Comparison of ENCODE assay signal across 8 cellular contexts in the genomic region with DNA sequence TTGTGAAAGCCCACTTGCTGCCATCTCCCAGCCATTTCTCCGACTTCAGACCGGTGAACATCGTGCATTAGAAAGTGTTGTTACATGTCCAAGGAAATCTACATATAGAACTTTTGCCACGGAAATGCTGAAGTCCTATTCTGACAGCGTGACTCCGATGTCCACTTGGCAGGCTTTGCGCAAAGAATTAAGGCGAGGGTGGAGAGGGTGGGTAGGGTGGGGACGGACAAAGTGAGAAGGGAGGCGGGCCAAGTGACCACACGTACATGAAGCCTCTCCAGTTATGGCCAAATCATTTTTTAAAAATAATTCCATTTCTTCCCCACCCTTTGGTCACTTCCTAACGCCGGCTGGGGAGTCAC. TPM values are rescaled to one million over a fixed set of nuclear protein-coding genes. Genes with fewer than 3 reads are reported as not detected.
DNase-seq lines count a peak whose midpoint lies in the region; ATAC-seq and TF ChIP-seq lines count a peak whose summit lies in the region.

No MANE protein-coding gene starts in this region.

- H3K27ac ChIP-seq in AG04450 (ENCODE audit: low read depth, low read length) (no peak overlapping the region), HL-60 (replicated peaks) (no peak overlapping the region), mammary epithelial cell (ENCODE audit: insufficient read depth, low read depth, low read length) (no peak overlapping the region), mucosa of rectum (ENCODE audit: low read depth in 2 of 2, low read length in 2 of 2) (peak overlapping the region; percentile 66 to 78)

- peak overlapping the region; percentile 62 for H3K4me3 ChIP-seq in AG04450 (ENCODE audit: low read depth, low read length)
- peak overlapping the region; percentile 67 for H3K4me3 ChIP-seq in HL-60 (replicated peaks; ENCODE audit: insufficient read depth, low read length)
- peak overlapping the region; percentile 79 to 98 (median 86) for H3K4me3 ChIP-seq in mammary epithelial cell (replicated peaks in 1 of 3; ENCODE audit: insufficient read depth in 1 of 3, low read depth in 2 of 3, low read length in 3 of 3)
- H3K4me3 ChIP-seq in mucosa of rectum (ENCODE audit: low read length in 2 of 2): peak overlapping the region; percentile 77 to 83

- H2AFZ ChIP-seq in mammary epithelial cell (ENCODE audit: low read depth, low read length): peak overlapping the region; percentile 97

- CTCF ChIA-PET in AG04450 (lab: Charles Lee): interaction anchor here (0.8 to 4.7 kb wide), 7 partner anchors 9 to 197 kb away, joined by 3 to 85 read pairs (median 5); partner anchors contain the start of genes NDUFB6 and RIGI
- CTCF ChIA-PET in mammary epithelial cell (lab: Charles Lee; ENCODE audit: low non-redundant PET): no interaction called here

- H3K4me2 ChIP-seq in mammary epithelial cell (ENCODE audit: insufficient read depth, low read depth, low read length): peak overlapping the region; percentile 96

- H3K4me1 ChIP-seq in mammary epithelial cell (ENCODE audit: insufficient read depth, low read length) (peaks cover 14% of the 10 kb centered on the region), mucosa of rectum (ENCODE audit: control insufficient read depth in 2 of 2, insufficient read depth in 2 of 2, low read length in 2 of 2) (peaks cover 0 to 7% of the 10 kb centered on the region in 2 donors)

- TF ChIP-seq CTCF in AG04450 (IDR thresholded peaks at IDR 0.05; ENCODE audit: low read depth, low read length) (no peak), HL-60 (IDR thresholded peaks at IDR 0.05; ENCODE audit: insufficient read depth, low read length) (no peak), mammary epithelial cell (conservative IDR thresholded peaks at IDR 0.05 in 1 of 2, IDR thresholded peaks at IDR 0.05 in 1 of 2; ENCODE audit: extremely low read depth in 1 of 2, insufficient read depth in 1 of 2, low read depth in 1 of 2, low read length in 2 of 2) (no peak)

- BruUV-seq in mammary epithelial cell (replicated peaks; lab: Mats Ljungman, UMichigan): no TSS peak

- no peak overlapping the region for H3K9ac ChIP-seq in mammary epithelial cell (ENCODE audit: insufficient read depth, low read length)
- H3K9ac ChIP-seq in mucosa of rectum (ENCODE audit: low read depth in 1 of 2, low read length in 2 of 2): peak overlapping the region in 1 of 2 donors; percentile 75

- in situ Hi-C loops in mammary epithelial cell (cut with MboI; ENCODE audit: low sequenced_read_pairs in 2 of 2): loop anchor here (5.0 to 25.0 kb wide), 4 partner anchors 193 to 581 kb away; no protein-coding TSS in a partner anchor

- H3K9me3 ChIP-seq in AG04450 (ENCODE audit: control insufficient read depth, insufficient read depth, low read length) (no peaks in the 10 kb centered on the region; the same call in 1 of the 2 replicates), mammary epithelial cell (replicated peaks; ENCODE audit: insufficient read depth, low read length) (no peaks in the 10 kb centered on the region), mucosa of rectum (ENCODE audit: control insufficient read depth in 2 of 2, low read length in 2 of 2) (no peaks in the 10 kb centered on the region)

- no peak for DNase-seq in AG04450 (ENCODE audit: low read depth, low spot score)
- no peak for DNase-seq in HL-60 (ENCODE audit: low read depth in 1 of 2, low spot score in 1 of 2)
- peak; percentile 3 for DNase-seq in mammary epithelial cell
- no peak for DNase-seq in MV-4-11 (lab: John Stamatoyannopoulos, UW)
- DNase-seq in activated effector memory CD4-positive, alpha-beta T cell treated with anti-CD3 and anti-CD28 coated beads, Interleukin-2, amount 50 U/mL, for 16 hours: no peak
- DNase-seq in 8988T: no peak

- H3K79me2 ChIP-seq in mammary epithelial cell (ENCODE audit: insufficient read depth, low read length): peaks cover 39% of the 10 kb centered on the region

- no peaks in the 10 kb centered on the region for H3K27me3 ChIP-seq in AG04450 (ENCODE audit: control insufficient read depth, insufficient read depth, low read length)
- H3K27me3 ChIP-seq in HL-60 (ENCODE audit: insufficient read depth, poor library complexity, severe bottlenecking): no peaks in the 10 kb centered on the region
- H3K27me3 ChIP-seq in mammary epithelial cell (ENCODE audit: insufficient read depth, low read length): no peaks in the 10 kb centered on the region
- H3K27me3 ChIP-seq in mucosa of rectum (ENCODE audit: control insufficient read depth in 2 of 2, insufficient read depth in 2 of 2, low read length in 2 of 2): peaks cover 0 to 2% of the 10 kb centered on the region in 2 donors

- H3K36me3 ChIP-seq in mammary epithelial cell (ENCODE audit: insufficient read depth, low read length): peaks cover under 1% of the 10 kb centered on the region
- H3K36me3 ChIP-seq in mucosa of rectum (ENCODE audit: control insufficient read depth in 2 of 2, insufficient read depth in 2 of 2, low read length in 2 of 2): no peaks in the 10 kb centered on the region

- dilution Hi-C loops in mammary epithelial cell (cut with HindIII; ENCODE audit: low sequenced_read_pairs): loop anchor here (25.0 kb wide), 1 partner anchor 578 kb away; no protein-coding TSS in a partner anchor

- intact Hi-C loops in mammary epithelial cell (cut with micrococcal nuclease): loop anchor here (1.0 kb wide), 2 partner anchors 142 to 188 kb away; partner anchors contain the start of gene RIGI

- POLR2A ChIA-PET in AG04450 (lab: Yijun Ruan, JAX): interaction anchor here (0.7 to 2.3 kb wide), 9 partner anchors 10 to 641 kb away, joined by 3 to 13 read pairs (median 3); partner anchors contain the start of gene DNAJA1

- 6% methylated on average over 4 of the region's 13 CpGs for WGBS in mammary epithelial cell (ENCODE audit: low coverage, missing lambda C conversion rate)

- no peak for ATAC-seq in HG03095 (IDR thresholded peaks at IDR 0.05; ENCODE audit: unreplicated experiment)

- no peaks in the 10 kb centered on the region for H4K20me1 ChIP-seq in mammary epithelial cell (ENCODE audit: insufficient read depth, low read length)

RNA-seq across cellular contexts. Expression of gene ACO1, which starts 0.5 kb away (rescaled TPM):
- 291 and 330 TPM in 2 replicates for polyA plus RNA-seq in AG04450 (2011; rRNA removed)
- polyA minus RNA-seq in AG04450 (2011; rRNA and poly(A)+ RNA removed): 281 and 285 TPM in 2 replicates
- 10 to 100 TPM; 43.1 to 44.2 TPM for total RNA-seq in mammary epithelial cell
- polyA plus RNA-seq in mammary epithelial cell: 45.1 TPM
- 46.1 TPM for polyA minus RNA-seq in mammary epithelial cell

Comparison
In these comparisons a context has a peak if more than half of its experiments do, and no peak if none do; other contexts are left out.
1. H3K27ac ChIP-seq: peak in mucosa of rectum (2 of 2); none in AG04450 (single experiment), HL-60 (single experiment) and mammary epithelial cell (single experiment).
2. Peak in every context shown above with its lines, with median percentiles within 50 percentile points of each other: H3K4me3 ChIP-seq.